Comparison of ENCODE assay signal across 24 cellular contexts in the genomic region with DNA sequence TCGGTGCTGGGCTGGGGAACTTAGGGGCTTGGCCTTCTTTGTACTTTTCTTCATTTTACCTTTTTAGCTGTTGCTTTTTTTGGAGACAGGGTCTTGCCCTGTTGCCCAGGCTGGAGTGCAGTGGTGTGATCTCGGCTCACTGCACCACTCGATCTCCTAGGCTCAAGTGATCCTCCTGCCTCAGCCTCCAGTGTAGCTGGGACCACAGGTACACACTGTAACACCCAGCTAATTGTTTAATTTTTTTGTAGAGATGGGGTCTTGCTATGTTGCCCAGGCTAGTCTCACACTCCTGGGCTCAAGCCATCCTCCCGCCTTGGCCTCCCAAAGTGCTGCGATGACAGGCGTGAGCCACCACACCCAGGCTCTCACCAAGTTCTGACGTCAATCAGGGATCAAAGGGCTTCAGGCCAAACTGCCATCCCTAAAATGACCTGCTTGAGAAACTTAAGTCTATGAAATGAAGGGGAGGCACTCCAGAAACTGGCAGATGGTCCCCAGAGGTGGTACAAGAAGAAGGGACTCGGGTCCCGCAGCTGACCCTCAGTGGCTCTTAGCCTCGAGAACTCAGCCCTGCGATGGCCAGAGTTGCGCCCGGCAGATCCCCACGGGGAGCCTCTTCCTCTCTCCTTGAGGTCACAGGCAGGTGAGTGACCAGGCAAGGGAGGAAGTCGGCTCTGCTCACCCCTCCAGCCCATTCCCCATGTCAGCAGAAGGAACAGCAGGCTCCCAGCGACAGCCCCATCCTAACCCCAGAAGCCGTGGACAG.
"Had no signal": no experiment of that assay in that cellular context is flagged by ENCODE, and none has a peak within 500 bp of the region (broad histone marks: within the 10 kb centered on the region; RNA-seq: fewer than 3 reads in every experiment).

No MANE protein-coding gene starts in this region.

- H3K9me3 ChIP-seq: esophagus muscularis mucosa, gastroesophageal sphincter, left ventricle myocardium inferior, lower lobe of right lung, psoas muscle, spleen, suprapubic skin, thyroid gland, uterus had no signal

- H3K36me3 Mint-ChIP-seq: type B pancreatic cell had no signal

- DNase-seq: effector memory CD8-positive, alpha-beta T cell; glutamatergic neuron; left cardiac atrium; left ventricle myocardium inferior; lower lobe of right lung; mesenchymal stem cell; midbrain; psoas muscle; retina; spleen; stimulated activated CD4-positive, alpha-beta T cell treated with anti-CD3 and anti-CD28 coated beads, Interleukin-2, amount 100 ng/mL, for 24 hours; stimulated activated CD4-positive, alpha-beta T cell treated with anti-CD3 and anti-CD28 coated beads, Interleukin-4, amount 100 ng/mL, for 4 hours; stimulated activated naive CD8-positive, alpha-beta T cell treated with anti-CD3 and anti-CD28 coated beads, Interleukin-15, Interleukin-2, amounts not matched to agents 100 U/mL and 50 U/mL, for 24 hours; thyroid gland; uterus had no signal

- H3K4me3 Mint-ChIP-seq: dendritic cell treated with granulocyte-macrophage colony-stimulating factor and Interleukin-4, amounts not matched to agents 40 ng/mL and 50 ng/mL, for 4 days; effector memory CD8-positive, alpha-beta T cell; nephron; type B pancreatic cell had no signal

- H3K4me3 ChIP-seq: esophagus muscularis mucosa, gastroesophageal sphincter, left ventricle myocardium inferior, lower lobe of right lung, psoas muscle, spleen, suprapubic skin, thyroid gland, uterus had no signal

- H3K27ac ChIP-seq: epithelial cell of prostate, esophagus muscularis mucosa, gastroesophageal sphincter, left ventricle myocardium inferior, lower lobe of right lung, psoas muscle, spleen, suprapubic skin, thyroid gland, uterus had no signal

- H3K36me3 ChIP-seq: left ventricle myocardium inferior, lower lobe of right lung, suprapubic skin, thyroid gland, uterus had no signal

- H3K4me1 ChIP-seq: psoas muscle, uterus had no signal

- H3K9me3 Mint-ChIP-seq: dendritic cell treated with granulocyte-macrophage colony-stimulating factor and Interleukin-4, amounts not matched to agents 40 ng/mL and 50 ng/mL, for 4 days; effector memory CD8-positive, alpha-beta T cell; nephron; type B pancreatic cell had no signal

- H3K27me3 Mint-ChIP-seq: type B pancreatic cell had no signal

- H3K27ac Mint-ChIP-seq: dendritic cell treated with granulocyte-macrophage colony-stimulating factor and Interleukin-4, amounts not matched to agents 40 ng/mL and 50 ng/mL, for 4 days; nephron; type B pancreatic cell had no signal

- H3K27me3 ChIP-seq: esophagus muscularis mucosa, gastroesophageal sphincter, spleen, suprapubic skin, thyroid gland, uterus had no signal

- ATAC-seq: effector memory CD8-positive, alpha-beta T cell; gastroesophageal sphincter; left cardiac atrium; lower lobe of right lung; psoas muscle; sciatic nerve; stimulated activated naive CD8-positive, alpha-beta T cell treated with anti-CD3 and anti-CD28 coated beads, Interleukin-15, Interleukin-2, amounts not matched to agents 100 U/mL and 50 U/mL, for 24 hours had no signal

- FAIRE-seq: keratinocyte had no signal
